Comparison of ENCODE assay signal across 8 cellular contexts in the genomic region with DNA sequence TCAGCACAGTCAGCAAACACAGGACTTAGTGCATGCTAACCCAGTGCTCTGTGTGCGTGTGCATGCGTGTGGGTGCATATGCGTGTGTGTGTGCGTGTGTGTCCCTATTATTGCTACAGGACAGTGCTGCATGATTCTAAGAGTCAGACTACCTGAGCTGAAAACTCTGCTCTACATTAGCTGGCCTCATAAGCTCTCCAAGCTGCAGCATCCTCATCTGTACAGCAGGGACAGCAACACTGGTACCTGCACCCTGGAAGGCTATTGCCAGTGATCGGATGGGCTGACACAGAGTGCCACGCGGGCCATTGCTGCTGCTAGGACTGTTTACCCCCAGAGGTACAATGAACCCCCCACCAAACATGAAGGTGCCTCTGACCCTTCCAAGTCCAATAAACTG. TPM values are rescaled to one million over a fixed set of nuclear protein-coding genes. Genes with fewer than 3 reads are reported as not detected.
DNase-seq lines count a peak whose midpoint lies in the region; ATAC-seq and TF ChIP-seq lines count a peak whose summit lies in the region.

No MANE protein-coding gene starts in this region.

- H3K23ac ChIP-seq in trophoblast cell (ENCODE audit: low read length) = no peak overlapping the region

- H3K27me3 Mint-ChIP-seq in activated CD4-positive, alpha-beta T cell treated with anti-CD3 and anti-CD28 coated beads, Interleukin-2, amount 10 ng/mL, durations not matched to agents 24 days and 14 days = peaks cover 51% of the 10 kb centered on the region
- peaks cover 45% of the 10 kb centered on the region for H3K27me3 Mint-ChIP-seq in activated CD8-positive, alpha-beta T cell treated with anti-CD3 and anti-CD28 coated beads, Interleukin-2, amount 10 ng/mL, durations not matched to agents 7 days and 5 days (ENCODE audit: low read depth)

- H2AK5ac ChIP-seq in trophoblast cell (ENCODE audit: low read length) = no peak overlapping the region

- no peak overlapping the region for H2BK120ac ChIP-seq in trophoblast cell (ENCODE audit: insufficient read depth, low read length, poor library complexity)

- H3K27ac ChIP-seq in esophagus squamous epithelium = peak overlapping the region in 2 of 4 donors; percentile 55 to 64
- no peak overlapping the region for H3K27ac ChIP-seq in trophoblast cell (ENCODE audit: low read depth, low read length)

- intact Hi-C loops in esophagus squamous epithelium (cut with DNase I) = no loop called here
- intact Hi-C loops in activated CD4-positive, alpha-beta T cell treated with anti-CD3 and anti-CD28 coated beads, Interleukin-2, amount 10 ng/mL, durations not matched to agents 24 days and 14 days (cut with micrococcal nuclease) = no loop called here

- DNase-seq in HS-5 (ENCODE audit: low read depth) (peak; percentile 30), esophagus squamous epithelium (lab: John Stamatoyannopoulos, UW) (no peak), trophoblast cell (no peak), NCI-H526 treated with DMSO at 0.1 percent for 48 hours (lab: John Stamatoyannopoulos, UW) (no peak)
- DNase-seq in activated CD4-positive, alpha-beta T cell treated with anti-CD3 and anti-CD28 coated beads, Interleukin-2, amount 10 ng/mL, durations not matched to agents 24 days and 14 days = no peak
- DNase-seq in activated CD8-positive, alpha-beta T cell treated with anti-CD3 and anti-CD28 coated beads, Interleukin-2, amount 10 ng/mL, durations not matched to agents 7 days and 5 days = no peak

- H3K27me3 ChIP-seq in esophagus squamous epithelium (peaks cover 0 to 74% (median 0%) of the 10 kb centered on the region in 4 donors), trophoblast cell (ENCODE audit: insufficient read depth, low read length) (no peaks in the 10 kb centered on the region)

- peak overlapping the region; percentile 71 for H3K4me2 ChIP-seq in trophoblast cell (ENCODE audit: low read length)

- H3K4me3 ChIP-seq in GM12875 (ENCODE audit: low read depth, low read length) (no peak overlapping the region), esophagus squamous epithelium (peak overlapping the region in 3 of 4 donors; percentile 39 to 63 (median 46)), trophoblast cell (ENCODE audit: low read depth, low read length) (no peak overlapping the region)

- no peak overlapping the region for H2BK5ac ChIP-seq in trophoblast cell (ENCODE audit: low read depth, low read length, poor library complexity)

- CTCF ChIA-PET in activated CD8-positive, alpha-beta T cell treated with anti-CD3 and anti-CD28 coated beads, Interleukin-2, amount 10 ng/mL, durations not matched to agents 7 days and 5 days (lab: Charles Lee) = interaction anchor here (2.0 kb wide), 1 partner anchor 44 kb away, joined by 4 read pairs; no protein-coding TSS in a partner anchor

- no peak overlapping the region for H3K18ac ChIP-seq in trophoblast cell (ENCODE audit: low read length)

- H2BK12ac ChIP-seq in trophoblast cell (ENCODE audit: low read length) = no peak overlapping the region

- H3K9me3 ChIP-seq in esophagus squamous epithelium (no peaks in the 10 kb centered on the region), trophoblast cell (ENCODE audit: insufficient read depth, low read depth, low read length) (no peaks in the 10 kb centered on the region)

- no peak for TF ChIP-seq POLR2A in esophagus squamous epithelium (IDR thresholded peaks at IDR 0.05)

- H3K9me3 Mint-ChIP-seq in activated CD4-positive, alpha-beta T cell treated with anti-CD3 and anti-CD28 coated beads, Interleukin-2, amount 10 ng/mL, durations not matched to agents 24 days and 14 days = no peaks in the 10 kb centered on the region
- H3K9me3 Mint-ChIP-seq in activated CD8-positive, alpha-beta T cell treated with anti-CD3 and anti-CD28 coated beads, Interleukin-2, amount 10 ng/mL, durations not matched to agents 7 days and 5 days (ENCODE audit: insufficient read depth) = no peaks in the 10 kb centered on the region

- peaks cover 6% of the 10 kb centered on the region for H3K79me1 ChIP-seq in trophoblast cell (ENCODE audit: low read length)

- no peak for ATAC-seq in HG03280 (IDR thresholded peaks at IDR 0.05; ENCODE audit: unreplicated experiment)
- no peak for ATAC-seq in activated CD8-positive, alpha-beta T cell treated with anti-CD3 and anti-CD28 coated beads, Interleukin-2, amount 10 ng/mL, durations not matched to agents 7 days and 5 days

- H3K4me1 Mint-ChIP-seq in activated CD4-positive, alpha-beta T cell treated with anti-CD3 and anti-CD28 coated beads, Interleukin-2, amount 10 ng/mL, durations not matched to agents 24 days and 14 days = peaks cover 5% of the 10 kb centered on the region
- H3K4me1 Mint-ChIP-seq in activated CD8-positive, alpha-beta T cell treated with anti-CD3 and anti-CD28 coated beads, Interleukin-2, amount 10 ng/mL, durations not matched to agents 7 days and 5 days (ENCODE audit: low read depth) = peaks cover 2% of the 10 kb centered on the region

- TF ChIP-seq CTCF in GM12875 (IDR thresholded peaks at IDR 0.05; ENCODE audit: borderline replicate concordance, insufficient read depth, low read depth, low read length) = 0 out of 2 replicates have a peak, but pooled peaks have one; percentile 14
- no peak for TF ChIP-seq CTCF in esophagus squamous epithelium (IDR thresholded peaks at IDR 0.05)

- no peak overlapping the region for H3K4me3 Mint-ChIP-seq in activated CD4-positive, alpha-beta T cell treated with anti-CD3 and anti-CD28 coated beads, Interleukin-2, amount 10 ng/mL, durations not matched to agents 24 days and 14 days
- no peak overlapping the region for H3K4me3 Mint-ChIP-seq in activated CD8-positive, alpha-beta T cell treated with anti-CD3 and anti-CD28 coated beads, Interleukin-2, amount 10 ng/mL, durations not matched to agents 7 days and 5 days

- H3K27ac Mint-ChIP-seq in activated CD4-positive, alpha-beta T cell treated with anti-CD3 and anti-CD28 coated beads, Interleukin-2, amount 10 ng/mL, durations not matched to agents 24 days and 14 days = no peak overlapping the region
- H3K27ac Mint-ChIP-seq in activated CD8-positive, alpha-beta T cell treated with anti-CD3 and anti-CD28 coated beads, Interleukin-2, amount 10 ng/mL, durations not matched to agents 7 days and 5 days = no peak overlapping the region

- no peak overlapping the region for H4K8ac ChIP-seq in trophoblast cell (ENCODE audit: low read depth, low read length)

- POLR2A ChIA-PET in activated CD8-positive, alpha-beta T cell treated with anti-CD3 and anti-CD28 coated beads, Interleukin-2, amount 10 ng/mL, durations not matched to agents 7 days and 5 days (lab: Charles Lee) = no interaction called here

- no peaks in the 10 kb centered on the region for H3K79me2 ChIP-seq in trophoblast cell (ENCODE audit: control insufficient read depth, insufficient read depth, low read length, poor library complexity)

- no peak overlapping the region for H3K14ac ChIP-seq in trophoblast cell (ENCODE audit: low read length)

- no peak overlapping the region for H4K12ac ChIP-seq in trophoblast cell (ENCODE audit: low read depth, low read length)

- H3K36me3 ChIP-seq in esophagus squamous epithelium (no peaks in the 10 kb centered on the region), trophoblast cell (ENCODE audit: control insufficient read depth in 1 of 2, insufficient read depth in 2 of 2, low read length in 2 of 2) (no peaks in the 10 kb centered on the region)

- no peaks in the 10 kb centered on the region for H3K36me3 Mint-ChIP-seq in activated CD4-positive, alpha-beta T cell treated with anti-CD3 and anti-CD28 coated beads, Interleukin-2, amount 10 ng/mL, durations not matched to agents 24 days and 14 days (ENCODE audit: low read depth)
- no peaks in the 10 kb centered on the region for H3K36me3 Mint-ChIP-seq in activated CD8-positive, alpha-beta T cell treated with anti-CD3 and anti-CD28 coated beads, Interleukin-2, amount 10 ng/mL, durations not matched to agents 7 days and 5 days (ENCODE audit: low read depth)

- no peak overlapping the region for H3K4ac ChIP-seq in trophoblast cell (ENCODE audit: low read depth, low read length)

- no peak overlapping the region for H2AFZ ChIP-seq in trophoblast cell (ENCODE audit: insufficient read depth, low read length, poor library complexity)

- no peak overlapping the region for H3K9ac ChIP-seq in trophoblast cell (ENCODE audit: low read length)

- H3K4me1 ChIP-seq in esophagus squamous epithelium = peaks cover 0 to 44% (median 6%) of the 10 kb centered on the region in 3 donors
- H3K4me1 ChIP-seq in trophoblast cell (ENCODE audit: control insufficient read depth in 1 of 2, insufficient read depth in 2 of 2, low read length in 2 of 2) = peaks cover 6 to 13% of the 10 kb centered on the region in 2 experiments

- no peak overlapping the region for H4K91ac ChIP-seq in trophoblast cell (ENCODE audit: low read depth, low read length)

- WGBS in esophagus squamous epithelium, 2 donors = 57 to 69% methylated on average over 5 of the region's 7 CpGs
- WGBS in trophoblast cell (ENCODE audit: extremely low coverage, insufficient coverage, insufficient read length) = no CpG with 5 or more reads among the region's 7 CpGs

RNA-seq across cellular contexts. Expression of a gene that starts 1.2 kb away (rescaled TPM):
- total RNA-seq in esophagus squamous epithelium = 1 to 10 TPM in 1 of 4 donors, under 1 TPM in 2, not detected in 1; 0.73 to 1.3 (median 0.76) TPM
- 4.7 and 4.8 TPM in 2 replicates for polyA plus RNA-seq in trophoblast cell (2013)
- not detected in 2 replicates for total RNA-seq in activated CD4-positive, alpha-beta T cell treated with anti-CD3 and anti-CD28 coated beads, Interleukin-2, amount 10 ng/mL, durations not matched to agents 24 days and 14 days
- total RNA-seq in activated CD8-positive, alpha-beta T cell treated with anti-CD3 and anti-CD28 coated beads, Interleukin-2, amount 10 ng/mL, durations not matched to agents 7 days and 5 days = not detected

RNA-seq across cellular contexts. Expression of a gene that starts 45.6 kb away (rescaled TPM):
- not detected for total RNA-seq in esophagus squamous epithelium
- polyA plus RNA-seq in trophoblast cell (2013) = not detected in 2 replicates
- total RNA-seq in activated CD4-positive, alpha-beta T cell treated with anti-CD3 and anti-CD28 coated beads, Interleukin-2, amount 10 ng/mL, durations not matched to agents 24 days and 14 days = not detected in 2 replicates
- total RNA-seq in activated CD8-positive, alpha-beta T cell treated with anti-CD3 and anti-CD28 coated beads, Interleukin-2, amount 10 ng/mL, durations not matched to agents 7 days and 5 days = not detected

Comparison
In these comparisons a context has a peak if more than half of its experiments do, and no peak if none do; other contexts are left out.
1. H3K4me3 ChIP-seq: peak in esophagus squamous epithelium (3 of 4); none in GM12875 (single experiment) and trophoblast cell (single experiment).